In the genomic region with DNA sequence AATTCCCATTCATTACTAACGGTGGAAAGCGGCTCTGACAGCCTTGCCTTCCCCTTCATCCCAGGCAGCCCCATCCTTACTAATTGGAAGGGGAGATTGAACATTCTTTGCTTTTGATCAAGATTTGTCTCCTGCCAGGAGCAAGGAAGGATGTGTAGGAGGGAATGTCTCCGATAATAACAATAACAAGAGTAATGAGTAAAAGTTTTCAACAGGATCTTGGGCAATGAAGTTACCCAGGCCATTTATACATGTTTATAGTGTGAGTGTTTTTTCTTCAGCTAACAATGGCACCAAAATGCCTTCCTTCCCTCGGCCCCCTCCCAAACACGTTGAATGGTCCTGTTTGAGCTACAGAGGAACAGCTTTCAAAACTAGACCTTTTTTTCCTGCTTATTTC, we compare ENCODE assay signal across 22 cellular contexts.
DNase-seq lines count a peak whose midpoint lies in the region; FAIRE-seq and TF ChIP-seq lines count a peak whose summit lies in the region.
"Had no signal": no experiment of that assay in that cellular context is flagged by ENCODE, and none has a peak within 500 bp of the region (broad histone marks: within the 10 kb centered on the region; RNA-seq: fewer than 3 reads in every experiment).

No MANE protein-coding gene starts in this region.

- H3K27me3 Mint-ChIP-seq in CD8-positive, alpha-beta memory T cell: peaks cover 4 to 5% of the 10 kb centered on the region in 2 donors

- no peaks in the 10 kb centered on the region for H3K36me3 ChIP-seq in left ventricle myocardium inferior
- H3K36me3 ChIP-seq in right atrium auricular region: no peaks in the 10 kb centered on the region
- H3K36me3 ChIP-seq in parathyroid adenoma (ENCODE audit: control insufficient read depth, insufficient read depth, low read length): no peaks in the 10 kb centered on the region
- H3K36me3 ChIP-seq in CD8-positive, alpha-beta memory T cell (ENCODE audit: insufficient read depth, low read length): no peaks in the 10 kb centered on the region

- no peaks in the 10 kb centered on the region for H3K79me2 ChIP-seq in parathyroid adenoma

- H3K36me3 Mint-ChIP-seq in CD8-positive, alpha-beta memory T cell: peaks cover 0 to 6% (median 0%) of the 10 kb centered on the region in 3 donors
- H3K36me3 Mint-ChIP-seq: CD4-positive, CD25-positive, alpha-beta regulatory T cell had no signal

- no peak for FAIRE-seq in D721Med (lab: Jason Lieb, UNC)
- FAIRE-seq: A549, GM12878 had no signal

- CTCF ChIA-PET in CD8-positive, alpha-beta memory T cell (lab: Charles Lee): interaction anchor here (1.1 to 1.2 kb wide), 2 partner anchors 15 to 29 kb away, joined by 3 to 4 read pairs; no protein-coding TSS in a partner anchor

- H3K4me1 Mint-ChIP-seq in CD8-positive, alpha-beta memory T cell: peaks cover 12 to 21% (median 13%) of the 10 kb centered on the region in 3 donors
- H3K4me1 Mint-ChIP-seq: B cell; CD4-positive, CD25-positive, alpha-beta regulatory T cell; H9 had no signal

- DNase-seq in left ventricle myocardium inferior: no peak
- DNase-seq in right atrium auricular region (ENCODE audit: low spot score): no peak
- DNase-seq in fibroblast of pulmonary artery (ENCODE audit: low read depth): peak; percentile 58
- DNase-seq in CD8-positive, alpha-beta memory T cell: no peak
- DNase-seq in DMS 273 treated with DMSO at 0.1 percent for 48 hours (lab: John Stamatoyannopoulos, UW): no peak
- DNase-seq in D721Med (ENCODE audit: insufficient read length, low spot score): no peak
- DNase-seq: CD4-positive, CD25-positive, alpha-beta regulatory T cell; COR-L47; DND-41; H9; KBM-7; NCI-H1105 treated with DMSO at 0.1 percent for 48 hours; NCI-H1694; NCI-H2081; NCI-H2171 treated with DMSO at 0.1 percent for 48 hours; NCI-H524 treated with DMSO at 0.1 percent for 48 hours; NCI-H82; SIG-M5 had no signal

- H3K4me2 ChIP-seq in parathyroid adenoma (ENCODE audit: low read length): no peak overlapping the region
- H3K4me2 ChIP-seq: A549 had no signal

- H3K9me3 Mint-ChIP-seq in CD8-positive, alpha-beta memory T cell: no peaks in the 10 kb centered on the region
- H3K9me3 Mint-ChIP-seq: H9 had no signal

- H3K4me1 ChIP-seq in left ventricle myocardium inferior (peaks cover 34% of the 10 kb centered on the region), right atrium auricular region (peaks cover 0 to 11% of the 10 kb centered on the region in 2 donors), parathyroid adenoma (no peaks in the 10 kb centered on the region)
- H3K4me1 ChIP-seq in CD8-positive, alpha-beta memory T cell (ENCODE audit: insufficient read depth, low read length): no peaks in the 10 kb centered on the region

- no peak overlapping the region for H2AFZ ChIP-seq in parathyroid adenoma

- H3K4me3 ChIP-seq in left ventricle myocardium inferior: no peak overlapping the region
- H3K4me3 ChIP-seq in right atrium auricular region: no peak overlapping the region
- no peak overlapping the region for H3K4me3 ChIP-seq in fibroblast of pulmonary artery (replicated peaks; ENCODE audit: low read depth, low read length)
- no peak overlapping the region for H3K4me3 ChIP-seq in parathyroid adenoma (ENCODE audit: low read depth, low read length)
- H3K4me3 ChIP-seq in CD8-positive, alpha-beta memory T cell (ENCODE audit: low read length): no peak overlapping the region
- H3K4me3 ChIP-seq: A549, GM12878 had no signal

- POLR2A ChIA-PET in CD8-positive, alpha-beta memory T cell (lab: Charles Lee): no interaction called here

- intact Hi-C loops in left ventricle myocardium inferior (cut with micrococcal nuclease): no loop called here

- TF ChIP-seq CTCF in left ventricle myocardium inferior (IDR thresholded peaks at IDR 0.05; ENCODE audit: borderline replicate concordance) (no peak), right atrium auricular region (IDR thresholded peaks at IDR 0.05) (no peak), fibroblast of pulmonary artery (IDR thresholded peaks at IDR 0.05; ENCODE audit: low read length, missing control alignments) (no peak), parathyroid adenoma (IDR thresholded peaks at IDR 0.05) (no peak), D721Med (IDR thresholded peaks at IDR 0.05; ENCODE audit: insufficient read depth, missing control alignments) (no peak)

- H3K9me3 ChIP-seq in left ventricle myocardium inferior (replicated peaks) (no peaks in the 10 kb centered on the region), right atrium auricular region (no peaks in the 10 kb centered on the region), parathyroid adenoma (ENCODE audit: control insufficient read depth, low read length) (no peaks in the 10 kb centered on the region)
- H3K9me3 ChIP-seq in CD8-positive, alpha-beta memory T cell (ENCODE audit: low read length): no peaks in the 10 kb centered on the region
- H3K9me3 ChIP-seq: A549 had no signal

- no peak overlapping the region for H3K4me3 Mint-ChIP-seq in CD8-positive, alpha-beta memory T cell
- H3K4me3 Mint-ChIP-seq: B cell; CD4-positive, CD25-positive, alpha-beta regulatory T cell; H9 had no signal

- H3K27me3 ChIP-seq in left ventricle myocardium inferior (ENCODE audit: low read depth): no peaks in the 10 kb centered on the region
- no peaks in the 10 kb centered on the region for H3K27me3 ChIP-seq in right atrium auricular region
- H3K27me3 ChIP-seq in parathyroid adenoma (ENCODE audit: control insufficient read depth, insufficient read depth, low read length): no peaks in the 10 kb centered on the region
- no peaks in the 10 kb centered on the region for H3K27me3 ChIP-seq in CD8-positive, alpha-beta memory T cell (ENCODE audit: insufficient read depth, low read length, poor library complexity, severe bottlenecking)

- no peak overlapping the region for H3K9ac ChIP-seq in parathyroid adenoma

- H3K27ac ChIP-seq in left ventricle myocardium inferior (replicated peaks) (peak overlapping the region; percentile 61), right atrium auricular region (peak overlapping the region in 1 of 2 donors; percentile 4), parathyroid adenoma (peak overlapping the region; percentile 53)
- no peak overlapping the region for H3K27ac ChIP-seq in CD8-positive, alpha-beta memory T cell (ENCODE audit: low read depth, low read length)
- H3K27ac ChIP-seq: A549 had no signal

- H3K27ac Mint-ChIP-seq in CD8-positive, alpha-beta memory T cell: no peak overlapping the region
- H3K27ac Mint-ChIP-seq: B cell; CD4-positive, CD25-positive, alpha-beta regulatory T cell; H9 had no signal
